28 cellular contexts compared by ENCODE assay signal in genomic region chr1:245843101-245843500, GRCh38.
"Had no signal": no experiment of that assay in that cellular context is flagged by ENCODE, and none has a peak within 500 bp of the region (broad histone marks: within the 10 kb centered on the region; RNA-seq: fewer than 3 reads in every experiment).

No MANE protein-coding gene starts in this region.

- DNase-seq: activated B cell treated with CpG ODN at 0.5 μM for 24 hours; activated CD4-positive, alpha-beta memory T cell treated with anti-CD3 and anti-CD28 coated beads, Interleukin-2, amount 10 ng/mL, durations not matched to agents 7 days and 5 days; activated CD4-positive, alpha-beta T cell treated with anti-CD3 and anti-CD28 coated beads for 48 hours; activated CD4-positive, CD25-positive, alpha-beta regulatory T cell treated with anti-CD3 and anti-CD28 coated beads, Interleukin-2, amount 50 U/mL, for 72 hours; activated CD8-positive, alpha-beta memory T cell treated with anti-CD3 and anti-CD28 coated beads for 24 hours; activated CD8-positive, alpha-beta memory T cell treated with anti-CD3 and anti-CD28 coated beads, Interleukin-2, amount 10 ng/mL, durations not matched to agents 7 days and 5 days; activated CD8-positive, alpha-beta memory T cell treated with anti-CD3 and anti-CD28 coated beads, Interleukin-2, amount 50 U/mL, for 48 hours; activated effector memory CD4-positive, alpha-beta T cell treated with Interleukin-2 at 50 U/mL for 16 hours; activated naive CD4-positive, alpha-beta T cell treated with anti-CD3 and anti-CD28 coated beads, Interleukin-2, amount 10 ng/mL, durations not matched to agents 7 days and 5 days; activated naive CD8-positive, alpha-beta T cell treated with anti-CD3 and anti-CD28 coated beads, Interleukin-2, amount 50 U/mL, for 24 hours; activated T-cell treated with anti-CD3 and anti-CD28 coated beads, Interleukin-2, amount 50 U/mL, for 48 hours; anterior cingulate cortex; caudate nucleus; cerebellar nuclear complex; MG63; NCI-H1048; NCI-H1105 treated with DMSO at 0.1 percent for 48 hours; NCI-H1436; NCI-H1694; NCI-H1930; NCI-H2081 treated with DMSO at 0.1 percent for 48 hours; NCI-H226; NCI-H446 treated with DMSO at 0.1 percent for 48 hours; NCI-H524; PC-9; Right ventricle myocardium superior; SK-N-SH had no signal

- ATAC-seq: activated CD8-positive, alpha-beta memory T cell treated with anti-CD3 and anti-CD28 coated beads, Interleukin-2, amount 10 ng/mL, durations not matched to agents 7 days and 5 days; activated naive CD8-positive, alpha-beta T cell treated with anti-CD3 and anti-CD28 coated beads, Interleukin-2, amount 50 U/mL, for 24 hours; K562 had no signal

- H3K4me3 ChIP-seq: K562, MG63, PC-9 had no signal
